Comparison of ENCODE assay signal across 8 cellular contexts in the genomic region with DNA sequence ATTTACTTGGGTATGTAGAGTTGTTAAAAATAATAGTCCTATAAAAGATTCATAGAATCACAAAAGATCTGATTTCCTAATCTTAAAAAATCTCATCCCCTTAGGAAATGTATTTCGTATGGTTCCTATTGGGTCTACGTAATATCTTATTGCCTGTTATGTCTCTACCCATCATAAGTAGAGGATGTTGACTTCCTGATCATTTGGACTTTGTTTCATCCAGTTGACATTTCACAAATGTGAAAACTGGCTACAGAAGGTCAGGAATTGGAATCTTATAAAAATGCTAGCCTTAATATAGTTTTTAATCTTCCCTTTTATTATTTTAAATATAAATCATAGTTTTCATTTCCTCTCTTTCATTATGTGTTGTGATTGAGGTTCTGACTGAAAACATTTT.
"Had no signal": no experiment of that assay in that cellular context is flagged by ENCODE, and none has a peak within 500 bp of the region (broad histone marks: within the 10 kb centered on the region; RNA-seq: fewer than 3 reads in every experiment).

No MANE protein-coding gene starts in this region.

- FAIRE-seq: G401.6, GM12878, GM12891, GM12892, GM18507, GM19239 had no signal

- ATAC-seq: GM12878 had no signal

- DNase-seq: GDM1, GF-D8 had no signal

- H3K4me3 ChIP-seq: GM12878 had no signal
